In the genomic region with DNA sequence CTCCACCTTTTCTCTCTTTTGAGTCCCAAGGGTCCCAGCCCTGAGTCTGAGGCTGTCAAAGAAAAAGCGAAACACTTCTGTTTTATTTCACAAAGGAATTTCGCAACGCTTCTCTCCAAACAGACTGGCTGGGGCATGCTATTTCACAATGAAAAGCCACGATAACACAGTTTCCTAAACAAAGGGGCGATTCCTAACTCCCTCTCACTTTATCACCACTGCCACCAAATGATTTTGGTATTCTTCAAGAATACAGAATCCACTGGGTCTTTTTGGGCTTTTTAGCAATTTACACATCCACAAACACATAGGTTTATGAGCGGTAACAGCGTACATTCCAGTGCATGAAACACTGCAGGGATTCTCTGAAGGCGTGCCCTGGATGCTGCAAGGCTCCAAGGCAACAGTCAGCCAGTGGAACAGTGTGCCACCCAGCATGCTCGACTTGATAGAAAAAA, we compare ENCODE assay signal across 8 cellular contexts.
A peak's percentile ranks its signal among the peaks of the same experiment; 100 is the strongest.
DNase-seq lines count a peak whose midpoint lies in the region; ATAC-seq and TF ChIP-seq lines count a peak whose summit lies in the region.

No MANE protein-coding gene starts in this region.

- H3F3A ChIP-seq in smooth muscle cell (ENCODE audit: low read depth): peaks cover 19% of the 10 kb centered on the region

- no peak overlapping the region for H3K27ac ChIP-seq in HEK293 (ENCODE audit: extremely low read depth, low read depth, low read length)
- peak overlapping the region; percentile 47 for H3K27ac ChIP-seq in smooth muscle cell (ENCODE audit: low read depth)

- H3K9me3 ChIP-seq in HEK293 (ENCODE audit: control insufficient read depth, insufficient read depth, low read depth, low read length) (no peaks in the 10 kb centered on the region; the same call in 1 of the 2 replicates), adipocyte (ENCODE audit: control insufficient read depth, low read length) (no peaks in the 10 kb centered on the region), smooth muscle cell (replicated peaks; ENCODE audit: low read depth) (no peaks in the 10 kb centered on the region)

- ATAC-seq in HG02571 (IDR thresholded peaks at IDR 0.05; ENCODE audit: unreplicated experiment) (no peak), GM18870 (IDR thresholded peaks at IDR 0.05; ENCODE audit: unreplicated experiment) (no peak)

- peak overlapping the region; percentile 20 for H3K9ac ChIP-seq in adipocyte (ENCODE audit: low read length)
- no peak overlapping the region for H3K9ac ChIP-seq in smooth muscle cell (ENCODE audit: low read depth)

- H3K79me2 ChIP-seq in smooth muscle cell (ENCODE audit: low read depth): no peaks in the 10 kb centered on the region

- CTCF ChIA-PET in HEK293 (lab: Yijun Ruan, JAX): interaction anchor here (1.4 to 2.1 kb wide), 2 partner anchors 44 to 142 kb away, joined by 4 to 9 read pairs; no protein-coding TSS in a partner anchor

- H3K27me3 ChIP-seq in adipocyte (replicated peaks; ENCODE audit: control insufficient read depth, insufficient read depth, low read length) (peaks cover 27% of the 10 kb centered on the region), smooth muscle cell (ENCODE audit: low read depth) (no peaks in the 10 kb centered on the region)

- TF ChIP-seq CTCF in HEK293 (tag by site-specific recombination; IDR thresholded peaks at IDR 0.05): no peak
- TF ChIP-seq CTCF in smooth muscle cell (IDR thresholded peaks at IDR 0.05; ENCODE audit: borderline replicate concordance, insufficient read depth, poor library complexity, severe bottlenecking): no peak

- DNase-seq in adipocyte (ENCODE audit: low read depth) (peak; percentile 94), iPS-NIHi11 (ENCODE audit: low spot score) (peak; percentile 20), smooth muscle cell (lab: John Stamatoyannopoulos, UW; ENCODE audit: unreplicated experiment) (no peak), activated gamma-delta T cell treated with Interleukin-2 at 50 U/mL for 16 hours (no peak), iPS-NIHi7 (ENCODE audit: extremely low spot score) (no peak)

- no peaks in the 10 kb centered on the region for H4K20me1 ChIP-seq in smooth muscle cell (ENCODE audit: low read depth)

- H2AFZ ChIP-seq in smooth muscle cell (ENCODE audit: low read depth): peak overlapping the region; percentile 14

- 7% methylated on average over 9 of the region's 9 CpGs for WGBS in smooth muscle cell (ENCODE audit: low lambda C conversion rate)

- no peaks in the 10 kb centered on the region for H3K36me3 ChIP-seq in HEK293 (ENCODE audit: control insufficient read depth in 2 of 2, insufficient read depth in 1 of 2, low read length in 2 of 2)
- no peaks in the 10 kb centered on the region for H3K36me3 ChIP-seq in adipocyte (ENCODE audit: control insufficient read depth, insufficient read depth, low read length, severe bottlenecking)
- no peaks in the 10 kb centered on the region for H3K36me3 ChIP-seq in smooth muscle cell (ENCODE audit: low read depth)

- peaks cover 17% of the 10 kb centered on the region for H3K4me1 ChIP-seq in HEK293 (ENCODE audit: control insufficient read depth, insufficient read depth, low read length)
- peaks cover 38% of the 10 kb centered on the region for H3K4me1 ChIP-seq in adipocyte (ENCODE audit: control insufficient read depth, insufficient read depth, low read length)
- H3K4me1 ChIP-seq in smooth muscle cell (ENCODE audit: low read depth): peaks cover 14% of the 10 kb centered on the region

- POLR2A ChIA-PET in HEK293 (lab: Yijun Ruan, JAX): no interaction called here

- peak overlapping the region; percentile 72 for H3K4me2 ChIP-seq in smooth muscle cell

- H3K4me3 ChIP-seq in HEK293 (ENCODE audit: low read depth, low read length): no peak overlapping the region
- H3K4me3 ChIP-seq in adipocyte (ENCODE audit: low read length): peak overlapping the region; percentile 56
- H3K4me3 ChIP-seq in smooth muscle cell: peak overlapping the region; percentile 14

TF ChIP-seq in HEK293, 187 proteins besides CTCF, POLR2A, EP300 and RAD21:
- no peak for TF ChIP-seq ZNF654 (tag by site-specific recombination; IDR thresholded peaks at IDR 0.05; ENCODE audit: low read depth)
- no peak for TF ChIP-seq ZNF266 (tag by site-specific recombination; IDR thresholded peaks at IDR 0.05; ENCODE audit: low read depth)
- TF ChIP-seq ZNF24 (tag by site-specific recombination; IDR thresholded peaks at IDR 0.05): 0 out of 2 replicates have a peak, but pooled peaks have one; percentile 15
- TF ChIP-seq ZBTB20 (tag by site-specific recombination; IDR thresholded peaks at IDR 0.05): peak; percentile 72; the same call in 1 of the 2 replicates
- TF ChIP-seq ZNF280D (tag by site-specific recombination; IDR thresholded peaks at IDR 0.05): no peak
- peak; percentile 42; the same call in 1 of the 2 replicates for TF ChIP-seq PRDM6 (tag by site-specific recombination; IDR thresholded peaks at IDR 0.05)
- TF ChIP-seq, protein P1, sequence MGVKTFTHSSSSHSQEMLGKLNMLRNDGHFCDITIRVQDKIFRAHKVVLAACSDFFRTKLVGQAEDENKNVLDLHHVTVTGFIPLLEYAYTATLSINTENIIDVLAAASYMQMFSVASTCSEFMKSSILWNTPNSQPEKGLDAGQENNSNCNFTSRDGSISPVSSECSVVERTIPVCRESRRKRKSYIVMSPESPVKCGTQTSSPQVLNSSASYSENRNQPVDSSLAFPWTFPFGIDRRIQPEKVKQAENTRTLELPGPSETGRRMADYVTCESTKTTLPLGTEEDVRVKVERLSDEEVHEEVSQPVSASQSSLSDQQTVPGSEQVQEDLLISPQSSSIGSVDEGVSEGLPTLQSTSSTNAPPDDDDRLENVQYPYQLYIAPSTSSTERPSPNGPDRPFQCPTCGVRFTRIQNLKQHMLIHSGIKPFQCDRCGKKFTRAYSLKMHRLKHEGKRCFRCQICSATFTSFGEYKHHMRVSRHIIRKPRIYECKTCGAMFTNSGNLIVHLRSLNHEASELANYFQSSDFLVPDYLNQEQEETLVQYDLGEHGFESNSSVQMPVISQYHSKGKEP (tag by site-specific recombination; IDR thresholded peaks at IDR 0.05): 0 out of 2 replicates have a peak, but pooled peaks have one; percentile 35
- TF ChIP-seq ZNF394 (tag by site-specific recombination; IDR thresholded peaks at IDR 0.05; ENCODE audit: borderline replicate concordance): no peak
TF ChIP-seq in HEK293: peak in this region for 4.

Comparison
In these comparisons a context has a peak if more than half of its experiments do, and no peak if none do; other contexts are left out.
1. DNase-seq: peak in adipocyte (single experiment) and iPS-NIHi11 (single experiment); none in smooth muscle cell (single experiment), activated gamma-delta T cell treated with Interleukin-2 at 50 U/mL for 16 hours (single experiment) and iPS-NIHi7 (single experiment).